In the genomic region with DNA sequence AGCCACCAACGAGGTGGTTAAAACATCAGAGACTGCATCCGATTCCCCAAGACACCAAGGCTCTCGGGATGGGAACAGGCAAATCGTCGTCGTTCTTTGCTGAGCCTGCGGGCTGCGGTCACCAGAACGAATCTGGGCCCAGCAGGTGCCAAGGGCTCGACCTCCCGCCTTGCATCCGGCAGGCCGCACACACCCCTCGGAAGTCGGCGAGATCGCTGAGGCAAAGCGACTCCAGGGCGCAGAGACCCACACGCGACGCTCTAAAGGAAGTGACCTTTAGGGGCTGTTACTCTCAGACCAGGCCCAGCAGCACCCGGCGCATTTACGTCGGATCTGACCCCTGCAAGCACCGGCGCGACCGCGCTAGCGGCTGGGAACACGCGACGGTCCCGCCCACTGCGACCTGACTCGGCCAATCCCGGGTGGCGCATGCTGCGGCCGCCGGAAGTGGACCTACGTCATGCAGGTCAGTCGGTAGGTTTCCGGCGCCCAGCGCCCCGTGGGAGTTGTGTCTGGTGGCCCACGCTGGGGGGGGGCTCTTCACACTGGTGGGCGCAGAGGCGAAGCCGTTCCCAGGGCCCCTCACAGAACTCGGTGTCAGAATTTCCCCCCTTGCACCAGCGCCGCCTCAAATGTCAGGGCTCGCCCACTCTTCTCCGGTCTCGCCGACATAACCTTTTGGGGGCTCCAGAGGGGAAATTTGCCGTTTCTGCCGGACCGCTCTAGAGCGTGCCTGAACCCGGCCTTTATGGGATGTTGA, we compare ENCODE assay signal across 1 cellular context.
TF ChIP-seq lines count a peak whose summit lies in the region.

No MANE protein-coding gene starts in this region.

TF ChIP-seq in HepG2, 621 proteins besides CTCF, POLR2A, EP300 and RAD21 (continued from another document and continues in another):
- TF ChIP-seq, protein P1, sequence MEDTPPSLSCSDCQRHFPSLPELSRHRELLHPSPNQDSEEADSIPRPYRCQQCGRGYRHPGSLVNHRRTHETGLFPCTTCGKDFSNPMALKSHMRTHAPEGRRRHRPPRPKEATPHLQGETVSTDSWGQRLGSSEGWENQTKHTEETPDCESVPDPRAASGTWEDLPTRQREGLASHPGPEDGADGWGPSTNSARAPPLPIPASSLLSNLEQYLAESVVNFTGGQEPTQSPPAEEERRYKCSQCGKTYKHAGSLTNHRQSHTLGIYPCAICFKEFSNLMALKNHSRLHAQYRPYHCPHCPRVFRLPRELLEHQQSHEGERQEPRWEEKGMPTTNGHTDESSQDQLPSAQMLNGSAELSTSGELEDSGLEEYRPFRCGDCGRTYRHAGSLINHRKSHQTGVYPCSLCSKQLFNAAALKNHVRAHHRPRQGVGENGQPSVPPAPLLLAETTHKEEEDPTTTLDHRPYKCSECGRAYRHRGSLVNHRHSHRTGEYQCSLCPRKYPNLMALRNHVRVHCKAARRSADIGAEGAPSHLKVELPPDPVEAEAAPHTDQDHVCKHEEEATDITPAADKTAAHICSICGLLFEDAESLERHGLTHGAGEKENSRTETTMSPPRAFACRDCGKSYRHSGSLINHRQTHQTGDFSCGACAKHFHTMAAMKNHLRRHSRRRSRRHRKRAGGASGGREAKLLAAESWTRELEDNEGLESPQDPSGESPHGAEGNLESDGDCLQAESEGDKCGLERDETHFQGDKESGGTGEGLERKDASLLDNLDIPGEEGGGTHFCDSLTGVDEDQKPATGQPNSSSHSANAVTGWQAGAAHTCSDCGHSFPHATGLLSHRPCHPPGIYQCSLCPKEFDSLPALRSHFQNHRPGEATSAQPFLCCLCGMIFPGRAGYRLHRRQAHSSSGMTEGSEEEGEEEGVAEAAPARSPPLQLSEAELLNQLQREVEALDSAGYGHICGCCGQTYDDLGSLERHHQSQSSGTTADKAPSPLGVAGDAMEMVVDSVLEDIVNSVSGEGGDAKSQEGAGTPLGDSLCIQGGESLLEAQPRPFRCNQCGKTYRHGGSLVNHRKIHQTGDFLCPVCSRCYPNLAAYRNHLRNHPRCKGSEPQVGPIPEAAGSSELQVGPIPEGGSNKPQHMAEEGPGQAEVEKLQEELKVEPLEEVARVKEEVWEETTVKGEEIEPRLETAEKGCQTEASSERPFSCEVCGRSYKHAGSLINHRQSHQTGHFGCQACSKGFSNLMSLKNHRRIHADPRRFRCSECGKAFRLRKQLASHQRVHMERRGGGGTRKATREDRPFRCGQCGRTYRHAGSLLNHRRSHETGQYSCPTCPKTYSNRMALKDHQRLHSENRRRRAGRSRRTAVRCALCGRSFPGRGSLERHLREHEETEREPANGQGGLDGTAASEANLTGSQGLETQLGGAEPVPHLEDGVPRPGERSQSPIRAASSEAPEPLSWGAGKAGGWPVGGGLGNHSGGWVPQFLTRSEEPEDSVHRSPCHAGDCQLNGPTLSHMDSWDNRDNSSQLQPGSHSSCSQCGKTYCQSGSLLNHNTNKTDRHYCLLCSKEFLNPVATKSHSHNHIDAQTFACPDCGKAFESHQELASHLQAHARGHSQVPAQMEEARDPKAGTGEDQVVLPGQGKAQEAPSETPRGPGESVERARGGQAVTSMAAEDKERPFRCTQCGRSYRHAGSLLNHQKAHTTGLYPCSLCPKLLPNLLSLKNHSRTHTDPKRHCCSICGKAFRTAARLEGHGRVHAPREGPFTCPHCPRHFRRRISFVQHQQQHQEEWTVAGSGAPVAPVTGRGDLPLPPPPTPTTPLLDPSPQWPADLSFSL (CRISPR knock-in tag; IDR thresholded peaks at IDR 0.05): no peak
- TF ChIP-seq ZNF274 (CRISPR knock-in tag; IDR thresholded peaks at IDR 0.05) (no peak), FOXK1 (CRISPR knock-in tag; IDR thresholded peaks at IDR 0.05; ENCODE audit: borderline replicate concordance, low read depth) (peak; percentile 71), ZNF703 (CRISPR knock-in tag; IDR thresholded peaks at IDR 0.05; ENCODE audit: borderline replicate concordance) (no peak), NFIC (IDR thresholded peaks at IDR 0.05; ENCODE audit: low read length) (no peak), NFYB (CRISPR knock-in tag; IDR thresholded peaks at IDR 0.05) (peak; percentile 87), SOX5 (CRISPR knock-in tag; IDR thresholded peaks at IDR 0.05; ENCODE audit: borderline replicate concordance) (0 out of 2 replicates have a peak, but pooled peaks have one; percentile 9), ADNP (CRISPR knock-in tag; IDR thresholded peaks at IDR 0.05) (no peak), HMGA1 (CRISPR knock-in tag; conservative IDR thresholded peaks at IDR 0.05) (no peak), MTF1 (CRISPR knock-in tag; IDR thresholded peaks at IDR 0.05) (no peak), ZNF10 (CRISPR knock-in tag; IDR thresholded peaks at IDR 0.05; ENCODE audit: borderline replicate concordance, low read depth) (no peak), MIER2 (CRISPR knock-in tag; IDR thresholded peaks at IDR 0.05) (no peak), AGO1 (IDR thresholded peaks at IDR 0.05; ENCODE audit: low read depth, low read length, poor library complexity, severe bottlenecking) (no peak), ATRX (CRISPR knock-in tag; IDR thresholded peaks at IDR 0.05; ENCODE audit: borderline replicate concordance) (no peak), ZFP36L1 (CRISPR knock-in tag; IDR thresholded peaks at IDR 0.05) (no peak), MED8 (CRISPR knock-in tag; IDR thresholded peaks at IDR 0.05; ENCODE audit: insufficient replicate concordance) (peak; percentile 24), ZSCAN21 (CRISPR knock-in tag; IDR thresholded peaks at IDR 0.05; ENCODE audit: borderline replicate concordance) (peak; percentile 53; the same call in 1 of the 2 replicates), ZNF547 (CRISPR knock-in tag; IDR thresholded peaks at IDR 0.05) (no peak), NBN (conservative IDR thresholded peaks at IDR 0.05) (no peak), ZNF792 (CRISPR knock-in tag; IDR thresholded peaks at IDR 0.05) (peak; percentile 69; the same call in 1 of the 2 replicates), ZFP90 (CRISPR knock-in tag; IDR thresholded peaks at IDR 0.05; ENCODE audit: borderline replicate concordance) (no peak), DNMT1 (CRISPR knock-in tag; IDR thresholded peaks at IDR 0.05) (no peak), RBAK (CRISPR knock-in tag; IDR thresholded peaks at IDR 0.05) (no peak), IRX3 (CRISPR knock-in tag; IDR thresholded peaks at IDR 0.05; ENCODE audit: borderline replicate concordance, low read depth) (0 out of 2 replicates have a peak, but pooled peaks have one; percentile 37), KMT2B (CRISPR knock-in tag; IDR thresholded peaks at IDR 0.05) (peak; percentile 79), KMT2A (CRISPR knock-in tag; IDR thresholded peaks at IDR 0.05) (peak; percentile 81), ZFX (CRISPR knock-in tag; IDR thresholded peaks at IDR 0.05; ENCODE audit: low read depth) (peak; percentile 94), PAF1 (CRISPR knock-in tag; IDR thresholded peaks at IDR 0.05) (no peak), RELA (CRISPR knock-in tag; IDR thresholded peaks at IDR 0.05) (no peak), SETDB1 (CRISPR knock-in tag; IDR thresholded peaks at IDR 0.05; ENCODE audit: borderline replicate concordance) (no peak), MED13 (CRISPR knock-in tag; IDR thresholded peaks at IDR 0.05) (no peak)
- TF ChIP-seq, protein P2, sequence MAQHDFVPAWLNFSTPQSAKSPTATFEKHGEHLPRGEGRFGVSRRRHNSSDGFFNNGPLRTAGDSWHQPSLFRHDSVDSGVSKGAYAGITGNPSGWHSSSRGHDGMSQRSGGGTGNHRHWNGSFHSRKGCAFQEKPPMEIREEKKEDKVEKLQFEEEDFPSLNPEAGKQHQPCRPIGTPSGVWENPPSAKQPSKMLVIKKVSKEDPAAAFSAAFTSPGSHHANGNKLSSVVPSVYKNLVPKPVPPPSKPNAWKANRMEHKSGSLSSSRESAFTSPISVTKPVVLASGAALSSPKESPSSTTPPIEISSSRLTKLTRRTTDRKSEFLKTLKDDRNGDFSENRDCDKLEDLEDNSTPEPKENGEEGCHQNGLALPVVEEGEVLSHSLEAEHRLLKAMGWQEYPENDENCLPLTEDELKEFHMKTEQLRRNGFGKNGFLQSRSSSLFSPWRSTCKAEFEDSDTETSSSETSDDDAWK (CRISPR knock-in tag; IDR thresholded peaks at IDR 0.05): no peak
- TF ChIP-seq, protein P3, sequence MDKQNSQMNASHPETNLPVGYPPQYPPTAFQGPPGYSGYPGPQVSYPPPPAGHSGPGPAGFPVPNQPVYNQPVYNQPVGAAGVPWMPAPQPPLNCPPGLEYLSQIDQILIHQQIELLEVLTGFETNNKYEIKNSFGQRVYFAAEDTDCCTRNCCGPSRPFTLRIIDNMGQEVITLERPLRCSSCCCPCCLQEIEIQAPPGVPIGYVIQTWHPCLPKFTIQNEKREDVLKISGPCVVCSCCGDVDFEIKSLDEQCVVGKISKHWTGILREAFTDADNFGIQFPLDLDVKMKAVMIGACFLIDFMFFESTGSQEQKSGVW (CRISPR knock-in tag; IDR thresholded peaks at IDR 0.05; ENCODE audit: borderline replicate concordance): no peak
- TF ChIP-seq, protein P4, sequence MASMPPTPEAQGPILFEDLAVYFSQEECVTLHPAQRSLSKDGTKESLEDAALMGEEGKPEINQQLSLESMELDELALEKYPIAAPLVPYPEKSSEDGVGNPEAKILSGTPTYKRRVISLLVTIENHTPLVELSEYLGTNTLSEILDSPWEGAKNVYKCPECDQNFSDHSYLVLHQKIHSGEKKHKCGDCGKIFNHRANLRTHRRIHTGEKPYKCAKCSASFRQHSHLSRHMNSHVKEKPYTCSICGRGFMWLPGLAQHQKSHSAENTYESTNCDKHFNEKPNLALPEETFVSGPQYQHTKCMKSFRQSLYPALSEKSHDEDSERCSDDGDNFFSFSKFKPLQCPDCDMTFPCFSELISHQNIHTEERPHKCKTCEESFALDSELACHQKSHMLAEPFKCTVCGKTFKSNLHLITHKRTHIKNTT (CRISPR knock-in tag; IDR thresholded peaks at IDR 0.05): no peak
- TF ChIP-seq, protein P5, sequence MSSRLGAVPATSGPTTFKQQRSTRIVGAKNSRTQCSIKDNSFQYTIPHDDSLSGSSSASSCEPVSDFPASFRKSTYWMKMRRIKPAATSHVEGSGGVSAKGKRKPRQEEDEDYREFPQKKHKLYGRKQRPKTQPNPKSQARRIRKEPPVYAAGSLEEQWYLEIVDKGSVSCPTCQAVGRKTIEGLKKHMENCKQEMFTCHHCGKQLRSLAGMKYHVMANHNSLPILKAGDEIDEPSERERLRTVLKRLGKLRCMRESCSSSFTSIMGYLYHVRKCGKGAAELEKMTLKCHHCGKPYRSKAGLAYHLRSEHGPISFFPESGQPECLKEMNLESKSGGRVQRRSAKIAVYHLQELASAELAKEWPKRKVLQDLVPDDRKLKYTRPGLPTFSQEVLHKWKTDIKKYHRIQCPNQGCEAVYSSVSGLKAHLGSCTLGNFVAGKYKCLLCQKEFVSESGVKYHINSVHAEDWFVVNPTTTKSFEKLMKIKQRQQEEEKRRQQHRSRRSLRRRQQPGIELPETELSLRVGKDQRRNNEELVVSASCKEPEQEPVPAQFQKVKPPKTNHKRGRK (CRISPR knock-in tag; IDR thresholded peaks at IDR 0.05): no peak
- TF ChIP-seq, protein P6, sequence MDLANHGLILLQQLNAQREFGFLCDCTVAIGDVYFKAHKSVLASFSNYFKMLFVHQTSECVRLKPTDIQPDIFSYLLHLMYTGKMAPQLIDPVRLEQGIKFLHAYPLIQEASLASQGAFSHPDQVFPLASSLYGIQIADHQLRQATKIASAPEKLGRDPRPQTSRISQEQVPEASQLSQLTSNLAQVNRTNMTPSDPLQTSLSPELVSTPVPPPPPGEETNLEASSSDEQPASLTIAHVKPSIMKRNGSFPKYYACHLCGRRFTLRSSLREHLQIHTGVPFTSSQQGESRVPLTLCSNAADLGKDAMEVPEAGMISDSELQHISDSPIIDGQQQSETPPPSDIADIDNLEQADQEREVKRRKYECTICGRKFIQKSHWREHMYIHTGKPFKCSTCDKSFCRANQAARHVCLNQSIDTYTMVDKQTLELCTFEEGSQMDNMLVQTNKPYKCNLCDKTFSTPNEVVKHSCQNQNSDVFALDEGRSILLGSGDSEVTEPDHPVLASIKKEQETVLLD (CRISPR knock-in tag; IDR thresholded peaks at IDR 0.05; ENCODE audit: low read depth): peak; percentile 83
- TF ChIP-seq, protein P7, sequence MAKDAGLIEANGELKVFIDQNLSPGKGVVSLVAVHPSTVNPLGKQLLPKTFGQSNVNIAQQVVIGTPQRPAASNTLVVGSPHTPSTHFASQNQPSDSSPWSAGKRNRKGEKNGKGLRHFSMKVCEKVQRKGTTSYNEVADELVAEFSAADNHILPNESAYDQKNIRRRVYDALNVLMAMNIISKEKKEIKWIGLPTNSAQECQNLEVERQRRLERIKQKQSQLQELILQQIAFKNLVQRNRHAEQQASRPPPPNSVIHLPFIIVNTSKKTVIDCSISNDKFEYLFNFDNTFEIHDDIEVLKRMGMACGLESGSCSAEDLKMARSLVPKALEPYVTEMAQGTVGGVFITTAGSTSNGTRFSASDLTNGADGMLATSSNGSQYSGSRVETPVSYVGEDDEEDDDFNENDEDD (CRISPR knock-in tag; IDR thresholded peaks at IDR 0.05; ENCODE audit: borderline replicate concordance): peak; percentile 32; the same call in 1 of the 2 replicates
- TF ChIP-seq, protein P8, sequence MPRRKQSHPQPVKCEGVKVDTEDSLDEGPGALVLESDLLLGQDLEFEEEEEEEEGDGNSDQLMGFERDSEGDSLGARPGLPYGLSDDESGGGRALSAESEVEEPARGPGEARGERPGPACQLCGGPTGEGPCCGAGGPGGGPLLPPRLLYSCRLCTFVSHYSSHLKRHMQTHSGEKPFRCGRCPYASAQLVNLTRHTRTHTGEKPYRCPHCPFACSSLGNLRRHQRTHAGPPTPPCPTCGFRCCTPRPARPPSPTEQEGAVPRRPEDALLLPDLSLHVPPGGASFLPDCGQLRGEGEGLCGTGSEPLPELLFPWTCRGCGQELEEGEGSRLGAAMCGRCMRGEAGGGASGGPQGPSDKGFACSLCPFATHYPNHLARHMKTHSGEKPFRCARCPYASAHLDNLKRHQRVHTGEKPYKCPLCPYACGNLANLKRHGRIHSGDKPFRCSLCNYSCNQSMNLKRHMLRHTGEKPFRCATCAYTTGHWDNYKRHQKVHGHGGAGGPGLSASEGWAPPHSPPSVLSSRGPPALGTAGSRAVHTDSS (CRISPR knock-in tag; conservative IDR thresholded peaks at IDR 0.05): no peak
- TF ChIP-seq, protein P9, sequence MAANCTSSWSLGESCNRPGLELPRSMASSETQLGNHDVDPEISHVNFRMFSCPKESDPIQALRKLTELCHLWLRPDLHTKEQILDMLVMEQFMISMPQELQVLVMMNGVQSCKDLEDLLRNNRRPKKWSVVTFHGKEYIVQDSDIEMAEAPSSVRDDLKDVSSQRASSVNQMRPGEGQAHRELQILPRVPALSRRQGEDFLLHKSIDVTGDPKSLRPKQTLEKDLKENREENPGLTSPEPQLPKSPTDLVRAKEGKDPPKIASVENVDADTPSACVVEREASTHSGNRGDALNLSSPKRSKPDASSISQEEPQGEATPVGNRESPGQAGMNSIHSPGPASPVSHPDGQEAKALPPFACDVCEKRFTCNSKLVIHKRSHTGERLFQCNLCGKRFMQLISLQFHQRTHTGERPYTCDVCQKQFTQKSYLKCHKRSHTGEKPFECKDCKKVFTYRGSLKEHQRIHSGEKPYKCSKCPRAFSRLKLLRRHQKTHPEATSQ (CRISPR knock-in tag; IDR thresholded peaks at IDR 0.05; ENCODE audit: borderline replicate concordance): no peak
